40 cellular contexts compared by ENCODE assay signal in genomic region chr6:159435701-159436100, GRCh38.
"Had no signal": no experiment of that assay in that cellular context is flagged by ENCODE, and none has a peak within 500 bp of the region (broad histone marks: within the 10 kb centered on the region; RNA-seq: fewer than 3 reads in every experiment).

No MANE protein-coding gene starts in this region.

- ATAC-seq: activated naive CD4-positive, alpha-beta T cell treated with anti-CD3 and anti-CD28 coated beads, Interleukin-2, amount 50 U/mL, for 72 hours; activated naive CD8-positive, alpha-beta T cell treated with anti-CD3 and anti-CD28 coated beads, Interleukin-2, amount 50 U/mL, for 24 hours; activated T-cell treated with anti-CD3 and anti-CD28 coated beads, Interleukin-2, amount 50 U/mL, for 4 hours; activated T-cell treated with anti-CD3 and anti-CD28 coated beads, Interleukin-2, amount 50 U/mL, for 72 hours; activated T-helper 17 cell treated with anti-CD3 and anti-CD28 coated beads, Interleukin-2, amount 50 U/mL, for 72 hours; body of pancreas had no signal

- H3K27ac Mint-ChIP-seq: activated naive CD4-positive, alpha-beta T cell treated with anti-CD3 and anti-CD28 coated beads for 36 hours; activated naive CD4-positive, alpha-beta T cell treated with anti-CD3 and anti-CD28 coated beads, Interleukin-2, amount 10 ng/mL, durations not matched to agents 7 days and 5 days; activated naive CD4-positive, alpha-beta T cell treated with anti-CD3 and anti-CD28 coated beads, Interleukin-2, amount 50 U/mL, for 24 hours; activated naive CD4-positive, alpha-beta T cell treated with anti-CD3 and anti-CD28 coated beads, Interleukin-2, amount 50 U/mL, for 72 hours; activated naive CD8-positive, alpha-beta T cell; activated naive CD8-positive, alpha-beta T cell treated with anti-CD3 and anti-CD28 coated beads for 36 hours; activated naive CD8-positive, alpha-beta T cell treated with anti-CD3 and anti-CD28 coated beads, Interleukin-2, amount 10 ng/mL, durations not matched to agents 7 days and 5 days; activated naive CD8-positive, alpha-beta T cell treated with anti-CD3 and anti-CD28 coated beads, Interleukin-2, amount 50 U/mL, for 24 hours; activated T-cell treated with anti-CD3 and anti-CD28 coated beads, Interleukin-2, amount 50 U/mL, for 24 hours; activated T-cell treated with anti-CD3 and anti-CD28 coated beads, Interleukin-2, amount 50 U/mL, for 72 hours; activated T-helper 1 cell treated with anti-CD3 and anti-CD28 coated beads, Interleukin-12 subunit alpha, Interleukin-12 subunit beta, Interleukin-2, Interleukin-4 antibody, amounts not matched to agents 30 ng/mL and 10 ng/mL and 1 ng/mL, durations not matched to agents 14 hours and 24 hours and 36 hours; activated T-helper 17 cell treated with anti-CD3 and anti-CD28 coated beads, Interleukin-2, amount 50 U/mL, for 72 hours; activated T-helper 2 cell treated with anti-CD3 and anti-CD28 coated beads, Interferon-gamma antibody, Interleukin-2, Interleukin-4, amounts not matched to agents 10 μg/mL and 5 μg/mL and 100 μg/mL, durations not matched to agents 14 hours and 24 hours and 36 hours; brain had no signal

- H3K27me3 Mint-ChIP-seq: activated naive CD8-positive, alpha-beta T cell treated with anti-CD3 and anti-CD28 coated beads for 36 hours; activated naive CD8-positive, alpha-beta T cell treated with anti-CD3 and anti-CD28 coated beads, Interleukin-2, amount 10 ng/mL, durations not matched to agents 7 days and 5 days had no signal

- DNase-seq: activated effector memory CD4-positive, alpha-beta T cell treated with anti-CD3 and anti-CD28 coated beads, Interleukin-2, amount 50 U/mL, for 16 hours; activated effector memory CD4-positive, alpha-beta T cell treated with Interleukin-2 at 50 U/mL for 16 hours; activated gamma-delta T cell; activated gamma-delta T cell treated with Interleukin-2 at 50 U/mL for 16 hours; activated naive CD4-positive, alpha-beta T cell; activated naive CD4-positive, alpha-beta T cell treated with anti-CD3 and anti-CD28 coated beads for 36 hours; activated naive CD4-positive, alpha-beta T cell treated with anti-CD3 and anti-CD28 coated beads, Interleukin-2, amount 10 ng/mL, durations not matched to agents 7 days and 5 days; activated naive CD4-positive, alpha-beta T cell treated with anti-CD3 and anti-CD28 coated beads, Interleukin-2, amount 50 U/mL, for 16 hours; activated naive CD4-positive, alpha-beta T cell treated with Interleukin-2 at 50 U/mL for 16 hours; activated naive CD8-positive, alpha-beta T cell treated with anti-CD3 and anti-CD28 coated beads for 36 hours; activated naive CD8-positive, alpha-beta T cell treated with anti-CD3 and anti-CD28 coated beads, Interleukin-2, amount 10 ng/mL, durations not matched to agents 7 days and 5 days; activated naive CD8-positive, alpha-beta T cell treated with anti-CD3 and anti-CD28 coated beads, Interleukin-2, amount 50 U/mL, for 24 hours; activated T-cell treated with anti-CD3 and anti-CD28 coated beads for 4 hours; activated T-cell treated with anti-CD3 and anti-CD28 coated beads, Interleukin-2, amount 50 U/mL, for 1 hour; activated T-cell treated with anti-CD3 and anti-CD28 coated beads, Interleukin-2, amount 50 U/mL, for 24 hours; activated T-cell treated with anti-CD3 and anti-CD28 coated beads, Interleukin-2, amount 50 U/mL, for 4 hours; activated T-cell treated with anti-CD3 and anti-CD28 coated beads, Interleukin-2, amount 50 U/mL, for 48 hours; activated T-cell treated with anti-CD3 and anti-CD28 coated beads, Interleukin-2, amount 50 U/mL, for 72 hours; adrenal gland; amniotic stem cell; amygdala; anterior cingulate cortex; aorta; body of pancreas; brain microvascular endothelial cell; caudate nucleus; central memory CD4-positive, alpha-beta T cell; cerebellar nuclear complex had no signal

- H3K36me3 Mint-ChIP-seq: activated naive CD8-positive, alpha-beta T cell; activated naive CD8-positive, alpha-beta T cell treated with anti-CD3 and anti-CD28 coated beads for 36 hours; activated naive CD8-positive, alpha-beta T cell treated with anti-CD3 and anti-CD28 coated beads, Interleukin-2, amount 10 ng/mL, durations not matched to agents 7 days and 5 days; brain had no signal

- H3K27ac ChIP-seq: adrenal gland, ascending aorta, body of pancreas, brain microvascular endothelial cell, cardiac muscle cell had no signal

- H3K4me3 ChIP-seq: adrenal gland, ascending aorta, body of pancreas, breast epithelium, cardiac muscle cell had no signal

- H3K4me1 Mint-ChIP-seq: activated naive CD4-positive, alpha-beta T cell treated with anti-CD3 and anti-CD28 coated beads, Interleukin-2, amount 10 ng/mL, durations not matched to agents 7 days and 5 days; activated naive CD4-positive, alpha-beta T cell treated with anti-CD3 and anti-CD28 coated beads, Interleukin-2, amount 50 U/mL, for 24 hours; activated naive CD8-positive, alpha-beta T cell treated with anti-CD3 and anti-CD28 coated beads for 36 hours; activated naive CD8-positive, alpha-beta T cell treated with anti-CD3 and anti-CD28 coated beads, Interleukin-2, amount 10 ng/mL, durations not matched to agents 7 days and 5 days; activated naive CD8-positive, alpha-beta T cell treated with anti-CD3 and anti-CD28 coated beads, Interleukin-2, amount 50 U/mL, for 24 hours; activated T-helper 17 cell treated with anti-CD3 and anti-CD28 coated beads, Interleukin-2, amount 50 U/mL, for 72 hours; brain; central memory CD8-positive, alpha-beta T cell had no signal

- H3K27me3 ChIP-seq: adrenal gland, ascending aorta, body of pancreas, breast epithelium, cardiac muscle cell had no signal

- FAIRE-seq: astrocyte had no signal

- H3K4me3 Mint-ChIP-seq: activated naive CD4-positive, alpha-beta T cell treated with anti-CD3 and anti-CD28 coated beads for 36 hours; activated naive CD4-positive, alpha-beta T cell treated with anti-CD3 and anti-CD28 coated beads, Interleukin-2, amount 10 ng/mL, durations not matched to agents 7 days and 5 days; activated naive CD4-positive, alpha-beta T cell treated with anti-CD3 and anti-CD28 coated beads, Interleukin-2, amount 50 U/mL, for 24 hours; activated naive CD8-positive, alpha-beta T cell; activated naive CD8-positive, alpha-beta T cell treated with anti-CD3 and anti-CD28 coated beads for 36 hours; activated naive CD8-positive, alpha-beta T cell treated with anti-CD3 and anti-CD28 coated beads, Interleukin-2, amount 10 ng/mL, durations not matched to agents 7 days and 5 days; activated naive CD8-positive, alpha-beta T cell treated with anti-CD3 and anti-CD28 coated beads, Interleukin-2, amount 50 U/mL, for 24 hours; activated T-cell treated with anti-CD3 and anti-CD28 coated beads, Interleukin-2, amount 50 U/mL, for 24 hours; activated T-cell treated with anti-CD3 and anti-CD28 coated beads, Interleukin-2, amount 50 U/mL, for 4 hours; activated T-cell treated with anti-CD3 and anti-CD28 coated beads, Interleukin-2, amount 50 U/mL, for 72 hours; activated T-helper 1 cell treated with anti-CD3 and anti-CD28 coated beads, Interleukin-12 subunit alpha, Interleukin-12 subunit beta, Interleukin-2, Interleukin-4 antibody, amounts not matched to agents 30 ng/mL and 10 ng/mL and 1 ng/mL, durations not matched to agents 14 hours and 24 hours and 36 hours; activated T-helper 17 cell treated with anti-CD3 and anti-CD28 coated beads, Interleukin-2, amount 50 U/mL, for 72 hours; brain; central memory CD8-positive, alpha-beta T cell had no signal

- H3K36me3 ChIP-seq: adrenal gland, ascending aorta, brain microvascular endothelial cell, breast epithelium, cardiac muscle cell had no signal

- H3K4me1 ChIP-seq: adrenal gland, ascending aorta, body of pancreas had no signal
